Comparison of ENCODE assay signal across 16 cellular contexts in the genomic region with DNA sequence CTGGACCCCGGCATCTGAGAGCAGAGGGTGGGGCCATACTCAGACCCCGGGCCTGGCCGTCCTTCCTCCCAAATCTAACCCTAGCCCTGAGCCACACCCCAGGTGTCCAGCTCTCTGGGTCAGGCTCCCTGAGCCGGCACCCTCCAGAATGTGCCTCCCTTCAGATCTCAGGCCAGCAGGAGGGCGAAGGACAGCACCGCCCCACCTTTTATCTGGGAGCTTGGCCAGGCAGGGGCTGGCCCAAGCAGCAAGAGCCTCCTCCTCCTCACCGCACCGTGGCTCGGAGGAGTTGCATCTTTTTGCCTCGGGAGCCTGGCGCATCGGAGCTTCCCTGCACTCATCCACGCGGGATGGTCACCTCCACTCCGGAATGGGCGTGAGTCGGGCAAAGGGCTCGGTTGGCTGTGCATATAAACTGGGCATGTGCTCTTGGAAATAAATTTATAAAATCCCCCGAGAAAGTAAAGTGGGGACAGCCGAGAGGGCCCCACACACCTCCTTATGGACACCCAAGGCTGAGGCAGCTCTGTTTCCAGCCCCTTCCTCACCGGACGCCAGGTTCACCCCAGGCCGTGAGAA.
A peak's percentile ranks its signal among the peaks of the same experiment; 100 is the strongest.
DNase-seq lines count a peak whose midpoint lies in the region; ATAC-seq and TF ChIP-seq lines count a peak whose summit lies in the region.
"Had no signal": no experiment of that assay in that cellular context is flagged by ENCODE, and none has a peak within 500 bp of the region (broad histone marks: within the 10 kb centered on the region; RNA-seq: fewer than 3 reads in every experiment).

No MANE protein-coding gene starts in this region.

- no peaks in the 10 kb centered on the region for H3K9me3 ChIP-seq in upper lobe of right lung
- H3K9me3 ChIP-seq: colonic mucosa had no signal

- peaks cover 6% of the 10 kb centered on the region for H3K4me1 Mint-ChIP-seq in dendritic cell treated with granulocyte-macrophage colony-stimulating factor and Interleukin-4, amounts not matched to agents 40 ng/mL and 50 ng/mL, for 4 days (ENCODE audit: low read depth)
- H3K4me1 Mint-ChIP-seq: activated CD4-positive, alpha-beta memory T cell treated with anti-CD3 and anti-CD28 coated beads, Interleukin-2, amount 10 ng/mL, durations not matched to agents 7 days and 5 days had no signal

- peak; percentile 47 for DNase-seq in activated effector memory CD4-positive, alpha-beta T cell treated with anti-CD3 and anti-CD28 coated beads, Interleukin-2, amount 50 U/mL, for 16 hours
- DNase-seq in activated effector memory CD4-positive, alpha-beta T cell treated with Interleukin-2 at 50 U/mL for 16 hours, result no peak
- peak; percentile 84 for DNase-seq in mesenteric fat pad (ENCODE audit: low spot score)
- DNase-seq in upper lobe of right lung, result peak; percentile 50
- no peak for DNase-seq in stimulated activated CD4-positive, alpha-beta T cell treated with anti-CD3 and anti-CD28 coated beads, Interleukin-4, amount 100 ng/mL, for 1 hour
- no peak for DNase-seq in activated CD4-positive, alpha-beta T cell treated with anti-CD3 and anti-CD28 coated beads, Interleukin-2, amount 50 U/mL, for 1 hour
- DNase-seq: 8988T; activated CD4-positive, alpha-beta memory T cell treated with anti-CD3 and anti-CD28 coated beads, Interleukin-2, amount 10 ng/mL, durations not matched to agents 7 days and 5 days; anterior cingulate cortex; colonic mucosa; NCI-H2081; NCI-H524 had no signal

- H3K9me3 Mint-ChIP-seq in dendritic cell treated with granulocyte-macrophage colony-stimulating factor and Interleukin-4, amounts not matched to agents 40 ng/mL and 50 ng/mL, for 4 days, result no peaks in the 10 kb centered on the region
- H3K9me3 Mint-ChIP-seq: activated CD4-positive, alpha-beta memory T cell treated with anti-CD3 and anti-CD28 coated beads, Interleukin-2, amount 10 ng/mL, durations not matched to agents 7 days and 5 days had no signal

- intact Hi-C loops in dendritic cell treated with granulocyte-macrophage colony-stimulating factor and Interleukin-4, amounts not matched to agents 40 ng/mL and 50 ng/mL, for 4 days (cut with micrococcal nuclease), result no loop called here
- intact Hi-C loops in upper lobe of right lung (cut with DNase I), result no loop called here

- no peaks in the 10 kb centered on the region for H3K36me3 ChIP-seq in upper lobe of right lung
- H3K36me3 ChIP-seq: colonic mucosa had no signal

- H3K4me3 ChIP-seq in upper lobe of right lung, result no peak overlapping the region
- H3K4me3 ChIP-seq: colonic mucosa had no signal

- H3K4me1 ChIP-seq in upper lobe of right lung, result no peaks in the 10 kb centered on the region
- H3K4me1 ChIP-seq: colonic mucosa had no signal

- no peaks in the 10 kb centered on the region for H3K36me3 Mint-ChIP-seq in dendritic cell treated with granulocyte-macrophage colony-stimulating factor and Interleukin-4, amounts not matched to agents 40 ng/mL and 50 ng/mL, for 4 days (ENCODE audit: low read depth)

- no peak overlapping the region for H3K27ac ChIP-seq in upper lobe of right lung
- H3K27ac ChIP-seq: C4-2B, colonic mucosa had no signal

- no peak for TF ChIP-seq CTCF in upper lobe of right lung (IDR thresholded peaks at IDR 0.05)

- ATAC-seq in upper lobe of right lung, result no peak
- ATAC-seq in HG03565 (IDR thresholded peaks at IDR 0.05; ENCODE audit: unreplicated experiment), result no peak

- H3K27me3 ChIP-seq in upper lobe of right lung, result no peaks in the 10 kb centered on the region
- H3K27me3 ChIP-seq: colonic mucosa had no signal

- H3K27me3 Mint-ChIP-seq in dendritic cell treated with granulocyte-macrophage colony-stimulating factor and Interleukin-4, amounts not matched to agents 40 ng/mL and 50 ng/mL, for 4 days, result peaks cover 36% of the 10 kb centered on the region

- peak overlapping the region; percentile 12 for H3K27ac Mint-ChIP-seq in dendritic cell treated with granulocyte-macrophage colony-stimulating factor and Interleukin-4, amounts not matched to agents 40 ng/mL and 50 ng/mL, for 4 days
- H3K27ac Mint-ChIP-seq: activated CD4-positive, alpha-beta memory T cell treated with anti-CD3 and anti-CD28 coated beads, Interleukin-2, amount 10 ng/mL, durations not matched to agents 7 days and 5 days; progenitor cell of endocrine pancreas had no signal

- no peak overlapping the region for H3K4me3 Mint-ChIP-seq in dendritic cell treated with granulocyte-macrophage colony-stimulating factor and Interleukin-4, amounts not matched to agents 40 ng/mL and 50 ng/mL, for 4 days
- H3K4me3 Mint-ChIP-seq: activated CD4-positive, alpha-beta memory T cell treated with anti-CD3 and anti-CD28 coated beads, Interleukin-2, amount 10 ng/mL, durations not matched to agents 7 days and 5 days had no signal

Comparison
In these comparisons a context has a peak if more than half of its experiments do, and no peak if none do; other contexts are left out.
1. DNase-seq: peak in activated effector memory CD4-positive, alpha-beta T cell treated with anti-CD3 and anti-CD28 coated beads, Interleukin-2, amount 50 U/mL, for 16 hours (single experiment), mesenteric fat pad (single experiment) and upper lobe of right lung (single experiment); none in activated effector memory CD4-positive, alpha-beta T cell treated with Interleukin-2 at 50 U/mL for 16 hours (single experiment), stimulated activated CD4-positive, alpha-beta T cell treated with anti-CD3 and anti-CD28 coated beads, Interleukin-4, amount 100 ng/mL, for 1 hour (single experiment) and activated CD4-positive, alpha-beta T cell treated with anti-CD3 and anti-CD28 coated beads, Interleukin-2, amount 50 U/mL, for 1 hour (single experiment).